Comparison of ENCODE assay signal across 2 cellular contexts in the genomic region with DNA sequence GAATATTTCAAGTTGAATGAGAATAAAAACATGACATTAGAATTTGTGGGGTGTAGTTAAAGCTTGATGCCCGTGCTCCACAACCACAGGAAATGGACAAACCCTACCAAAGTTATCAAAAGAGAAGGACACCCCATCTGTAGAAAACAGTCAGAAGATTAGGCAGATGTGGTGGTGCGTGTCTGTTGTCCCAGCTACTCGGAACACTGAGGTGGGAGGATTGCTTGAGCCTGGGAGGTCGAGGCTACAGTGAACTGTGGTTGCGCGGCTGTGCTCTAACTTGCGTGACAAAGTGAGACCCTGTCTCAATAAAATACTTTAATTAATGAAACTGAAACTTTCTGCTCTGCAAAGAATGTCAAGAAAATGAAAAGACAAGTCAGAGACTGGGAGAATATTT.
TF ChIP-seq lines count a peak whose summit lies in the region.

No MANE protein-coding gene starts in this region.

TF ChIP-seq in GM23338, 12 proteins besides CTCF, POLR2A, EP300 and RAD21:
- TF ChIP-seq CREB1 (CRISPR knock-in tag; IDR thresholded peaks at IDR 0.05; ENCODE audit: low read depth) (no peak), JUNB (IDR thresholded peaks at IDR 0.05; ENCODE audit: unreplicated experiment) (no peak), ZNF331 (CRISPR knock-in tag; IDR thresholded peaks at IDR 0.05; ENCODE audit: low read depth) (no peak), EZH2 (IDR thresholded peaks at IDR 0.05; ENCODE audit: low read depth, unreplicated experiment) (no peak), EZH2phosphoT487 (IDR thresholded peaks at IDR 0.05; ENCODE audit: unreplicated experiment) (no peak)
- TF ChIP-seq, protein P1, sequence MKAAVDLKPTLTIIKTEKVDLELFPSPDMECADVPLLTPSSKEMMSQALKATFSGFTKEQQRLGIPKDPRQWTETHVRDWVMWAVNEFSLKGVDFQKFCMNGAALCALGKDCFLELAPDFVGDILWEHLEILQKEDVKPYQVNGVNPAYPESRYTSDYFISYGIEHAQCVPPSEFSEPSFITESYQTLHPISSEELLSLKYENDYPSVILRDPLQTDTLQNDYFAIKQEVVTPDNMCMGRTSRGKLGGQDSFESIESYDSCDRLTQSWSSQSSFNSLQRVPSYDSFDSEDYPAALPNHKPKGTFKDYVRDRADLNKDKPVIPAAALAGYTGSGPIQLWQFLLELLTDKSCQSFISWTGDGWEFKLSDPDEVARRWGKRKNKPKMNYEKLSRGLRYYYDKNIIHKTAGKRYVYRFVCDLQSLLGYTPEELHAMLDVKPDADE (IDR thresholded peaks at IDR 0.05) = no peak

TF ChIP-seq in HepG2, 621 proteins besides CTCF, POLR2A, EP300 and RAD21:
- TF ChIP-seq ZNF34 (CRISPR knock-in tag; IDR thresholded peaks at IDR 0.05; ENCODE audit: borderline replicate concordance) (no peak), ZNF816 (CRISPR knock-in tag; IDR thresholded peaks at IDR 0.05; ENCODE audit: borderline replicate concordance) (no peak), PCBP2 (optimal IDR thresholded peaks at IDR 0.05; ENCODE audit: low read depth, low read length, poor library complexity, severe bottlenecking) (no peak), MZF1 (CRISPR knock-in tag; IDR thresholded peaks at IDR 0.05; ENCODE audit: borderline replicate concordance) (no peak), ZNF138 (CRISPR knock-in tag; IDR thresholded peaks at IDR 0.05; ENCODE audit: low read depth) (no peak), ZFP36 (IDR thresholded peaks at IDR 0.05; ENCODE audit: borderline replicate concordance, low read depth, low read length, partially characterized antibody) (no peak), FIP1L1 (IDR thresholded peaks at IDR 0.05; ENCODE audit: borderline replicate concordance, insufficient read depth, low read depth, low read length) (no peak), ZNF790 (CRISPR knock-in tag; IDR thresholded peaks at IDR 0.05; ENCODE audit: borderline replicate concordance) (no peak), HNRNPUL1 (IDR thresholded peaks at IDR 0.05; ENCODE audit: low read depth, low read length) (no peak), FOXP1 (IDR thresholded peaks at IDR 0.05) (no peak), FOXP1 (CRISPR knock-in tag; IDR thresholded peaks at IDR 0.05) (no peak), WIZ (CRISPR knock-in tag; IDR thresholded peaks at IDR 0.05) (no peak), SNAI1 (CRISPR knock-in tag; IDR thresholded peaks at IDR 0.05; ENCODE audit: borderline replicate concordance) (no peak), PRPF4 (IDR thresholded peaks at IDR 0.05; ENCODE audit: low read depth, low read length, poor library complexity, severe bottlenecking) (no peak), HNRNPK (IDR thresholded peaks at IDR 0.05; ENCODE audit: low read depth, low read length, poor library complexity, severe bottlenecking) (no peak), PITX1 (CRISPR knock-in tag; IDR thresholded peaks at IDR 0.05) (no peak)
- TF ChIP-seq, protein P2, sequence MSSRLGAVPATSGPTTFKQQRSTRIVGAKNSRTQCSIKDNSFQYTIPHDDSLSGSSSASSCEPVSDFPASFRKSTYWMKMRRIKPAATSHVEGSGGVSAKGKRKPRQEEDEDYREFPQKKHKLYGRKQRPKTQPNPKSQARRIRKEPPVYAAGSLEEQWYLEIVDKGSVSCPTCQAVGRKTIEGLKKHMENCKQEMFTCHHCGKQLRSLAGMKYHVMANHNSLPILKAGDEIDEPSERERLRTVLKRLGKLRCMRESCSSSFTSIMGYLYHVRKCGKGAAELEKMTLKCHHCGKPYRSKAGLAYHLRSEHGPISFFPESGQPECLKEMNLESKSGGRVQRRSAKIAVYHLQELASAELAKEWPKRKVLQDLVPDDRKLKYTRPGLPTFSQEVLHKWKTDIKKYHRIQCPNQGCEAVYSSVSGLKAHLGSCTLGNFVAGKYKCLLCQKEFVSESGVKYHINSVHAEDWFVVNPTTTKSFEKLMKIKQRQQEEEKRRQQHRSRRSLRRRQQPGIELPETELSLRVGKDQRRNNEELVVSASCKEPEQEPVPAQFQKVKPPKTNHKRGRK (CRISPR knock-in tag; IDR thresholded peaks at IDR 0.05) = no peak
- TF ChIP-seq, protein P3, sequence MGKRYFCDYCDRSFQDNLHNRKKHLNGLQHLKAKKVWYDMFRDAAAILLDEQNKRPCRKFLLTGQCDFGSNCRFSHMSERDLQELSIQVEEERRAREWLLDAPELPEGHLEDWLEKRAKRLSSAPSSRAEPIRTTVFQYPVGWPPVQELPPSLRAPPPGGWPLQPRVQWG (CRISPR knock-in tag; IDR thresholded peaks at IDR 0.05; ENCODE audit: borderline replicate concordance, low read depth) = no peak
- TF ChIP-seq, protein P1 (CRISPR knock-in tag; IDR thresholded peaks at IDR 0.05) = no peak
- TF ChIP-seq, protein P4, sequence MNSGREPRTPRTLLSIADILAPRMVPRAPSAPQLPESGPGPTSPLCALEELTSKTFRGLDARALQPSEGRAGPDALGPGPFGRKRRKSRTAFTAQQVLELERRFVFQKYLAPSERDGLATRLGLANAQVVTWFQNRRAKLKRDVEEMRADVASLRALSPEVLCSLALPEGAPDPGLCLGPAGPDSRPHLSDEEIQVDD (CRISPR knock-in tag; IDR thresholded peaks at IDR 0.05; ENCODE audit: borderline replicate concordance) = no peak
- TF ChIP-seq, protein P5, sequence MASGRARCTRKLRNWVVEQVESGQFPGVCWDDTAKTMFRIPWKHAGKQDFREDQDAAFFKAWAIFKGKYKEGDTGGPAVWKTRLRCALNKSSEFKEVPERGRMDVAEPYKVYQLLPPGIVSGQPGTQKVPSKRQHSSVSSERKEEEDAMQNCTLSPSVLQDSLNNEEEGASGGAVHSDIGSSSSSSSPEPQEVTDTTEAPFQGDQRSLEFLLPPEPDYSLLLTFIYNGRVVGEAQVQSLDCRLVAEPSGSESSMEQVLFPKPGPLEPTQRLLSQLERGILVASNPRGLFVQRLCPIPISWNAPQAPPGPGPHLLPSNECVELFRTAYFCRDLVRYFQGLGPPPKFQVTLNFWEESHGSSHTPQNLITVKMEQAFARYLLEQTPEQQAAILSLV (CRISPR knock-in tag; IDR thresholded peaks at IDR 0.05; ENCODE audit: borderline replicate concordance) = no peak
